ENCODE assay signal across 13 cellular contexts in the genomic region with DNA sequence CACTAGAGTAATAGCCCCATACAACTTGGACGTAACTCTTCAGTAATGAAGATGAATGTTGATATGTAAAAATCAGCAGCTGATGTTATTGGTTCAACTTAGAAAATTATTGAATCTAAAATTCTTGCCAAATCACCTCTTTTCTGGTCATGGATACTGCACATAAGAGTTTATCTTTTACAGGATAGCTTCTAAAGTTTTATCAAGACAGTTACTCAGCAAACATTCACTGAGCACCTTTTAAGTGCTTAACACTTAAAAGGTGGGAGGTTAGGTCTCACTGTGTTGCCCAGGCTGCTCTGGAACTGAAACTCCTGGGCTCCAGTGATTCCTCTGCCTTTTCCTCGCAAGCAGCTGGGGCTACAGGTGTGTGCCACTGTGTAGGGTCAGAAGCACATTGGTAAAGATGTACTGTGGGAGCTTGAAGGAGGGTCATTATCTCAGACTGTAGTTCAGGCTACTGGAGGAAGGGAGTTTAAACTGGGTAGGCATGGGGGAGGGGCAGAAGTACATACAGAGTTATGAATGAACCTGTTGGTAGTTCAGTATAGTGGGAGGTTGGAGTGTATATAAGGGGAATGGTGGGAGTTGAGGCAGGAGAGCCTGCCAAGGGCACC. TPM values are rescaled to one million over a fixed set of nuclear protein-coding genes. Genes with fewer than 3 reads are reported as not detected.
DNase-seq lines count a peak whose midpoint lies in the region; ATAC-seq and TF ChIP-seq lines count a peak whose summit lies in the region.
"Had no signal": no experiment of that assay in that cellular context is flagged by ENCODE, and none has a peak within 500 bp of the region (broad histone marks: within the 10 kb centered on the region; RNA-seq: fewer than 3 reads in every experiment).

No MANE protein-coding gene starts in this region.

- H3K9me3 ChIP-seq in left ventricle myocardium inferior (replicated peaks) = no peaks in the 10 kb centered on the region
- no peaks in the 10 kb centered on the region for H3K9me3 ChIP-seq in iPS-20b (ENCODE audit: insufficient read depth, low read depth, low read length)
- no peaks in the 10 kb centered on the region for H3K9me3 ChIP-seq in vagina
- H3K9me3 ChIP-seq: gastrocnemius medialis had no signal

- H3K4me1 ChIP-seq in left ventricle myocardium inferior (peaks cover 64% of the 10 kb centered on the region), iPS-20b (ENCODE audit: insufficient read depth, low read length) (peaks cover 34% of the 10 kb centered on the region), vagina (peaks cover 38% of the 10 kb centered on the region)

- no peak overlapping the region for H3K27ac Mint-ChIP-seq in activated T-helper 17 cell treated with anti-CD3 and anti-CD28 coated beads, Interleukin-2, amount 50 U/mL, for 72 hours
- H3K27ac Mint-ChIP-seq: T-cell had no signal

- TF ChIP-seq CTCF in left ventricle myocardium inferior (IDR thresholded peaks at IDR 0.05; ENCODE audit: borderline replicate concordance) (no peak), vagina (IDR thresholded peaks at IDR 0.05) (no peak)

- H3K9ac ChIP-seq in iPS-20b (ENCODE audit: low read depth, low read length) = no peak overlapping the region; the same call in 1 of the 2 replicates
- H3K9ac ChIP-seq: parathyroid adenoma had no signal

- TF ChIP-seq POLR2A in vagina (IDR thresholded peaks at IDR 0.05) = no peak

- intact Hi-C loops in left ventricle myocardium inferior (cut with micrococcal nuclease) (loop anchor here (10.0 kb wide), 1 partner anchor 61 kb away; no protein-coding TSS in a partner anchor), left ventricle myocardium superior (cut with micrococcal nuclease) (loop anchor here (5.0 kb wide), 1 partner anchor 73 kb away; no protein-coding TSS in a partner anchor), vagina (cut with DNase I) (loop anchor here (2.0 kb wide), 1 partner anchor 73 kb away; no protein-coding TSS in a partner anchor)

- ATAC-seq in left ventricle myocardium superior = no peak
- no peak for ATAC-seq in activated T-helper 17 cell treated with anti-CD3 and anti-CD28 coated beads, Interleukin-2, amount 50 U/mL, for 72 hours (replicated peaks)
- ATAC-seq: gastrocnemius medialis, T-cell had no signal

- H3K27ac ChIP-seq in left ventricle myocardium inferior (replicated peaks) (no peak overlapping the region), iPS-20b (ENCODE audit: low read length) (no peak overlapping the region), vagina (no peak overlapping the region)
- H3K27ac ChIP-seq: gastrocnemius medialis, parathyroid adenoma had no signal

- no peaks in the 10 kb centered on the region for H3K9me3 Mint-ChIP-seq in activated T-helper 17 cell treated with anti-CD3 and anti-CD28 coated beads, Interleukin-2, amount 50 U/mL, for 72 hours
- H3K9me3 Mint-ChIP-seq: T-cell had no signal

- peak overlapping the region; percentile 96 for H3K4me3 ChIP-seq in left ventricle myocardium inferior
- H3K4me3 ChIP-seq in iPS-20b (ENCODE audit: low read length) = peak overlapping the region; percentile 96
- H3K4me3 ChIP-seq in vagina = peak overlapping the region; percentile 81 to 92

- no peaks in the 10 kb centered on the region for H3K27me3 Mint-ChIP-seq in activated T-helper 17 cell treated with anti-CD3 and anti-CD28 coated beads, Interleukin-2, amount 50 U/mL, for 72 hours
- H3K27me3 Mint-ChIP-seq: T-cell had no signal

- H3K4me1 Mint-ChIP-seq in activated T-helper 17 cell treated with anti-CD3 and anti-CD28 coated beads, Interleukin-2, amount 50 U/mL, for 72 hours = peaks cover 19% of the 10 kb centered on the region

- H3K36me3 Mint-ChIP-seq in activated T-helper 17 cell treated with anti-CD3 and anti-CD28 coated beads, Interleukin-2, amount 50 U/mL, for 72 hours (ENCODE audit: low read depth) = no peaks in the 10 kb centered on the region

- H3K36me3 ChIP-seq in left ventricle myocardium inferior (no peaks in the 10 kb centered on the region), iPS-20b (ENCODE audit: insufficient read depth, low read depth, low read length) (no peaks in the 10 kb centered on the region), vagina (no peaks in the 10 kb centered on the region)
- H3K36me3 ChIP-seq: gastrocnemius medialis had no signal

- H3K27me3 ChIP-seq in left ventricle myocardium inferior (ENCODE audit: low read depth) (no peaks in the 10 kb centered on the region), iPS-20b (ENCODE audit: insufficient read depth, low read length) (peaks cover 9% of the 10 kb centered on the region; the same call in 1 of the 2 replicates), vagina (no peaks in the 10 kb centered on the region)
- H3K27me3 ChIP-seq: gastrocnemius medialis had no signal

- H3K4me3 Mint-ChIP-seq in activated T-helper 17 cell treated with anti-CD3 and anti-CD28 coated beads, Interleukin-2, amount 50 U/mL, for 72 hours = peak overlapping the region; percentile 88

- DNase-seq in left ventricle myocardium inferior (no peak), left ventricle myocardium superior (no peak), vagina (ENCODE audit: extremely low spot score in 2 of 2) (no peak), cerebellar cortex (ENCODE audit: low spot score) (no peak), AML-193 (lab: John Stamatoyannopoulos, UW) (no peak), C1 segment of cervical spinal cord (lab: John Stamatoyannopoulos, UW) (no peak)
- DNase-seq: activated gamma-delta T cell, gastrocnemius medialis, NCI-H1694 treated with DMSO at 0.1 percent for 48 hours, T-cell had no signal

RNA-seq across cellular contexts. Expression of gene MPZL1, which starts 2.0 kb away (rescaled TPM):
- total RNA-seq in left ventricle myocardium inferior = 28.9 TPM
- total RNA-seq in left ventricle myocardium superior = 34.7 TPM
- total RNA-seq in activated T-helper 17 cell treated with anti-CD3 and anti-CD28 coated beads, Interleukin-2, amount 50 U/mL, for 72 hours = 10 to 100 TPM; 24.4 to 27.0 TPM
- 69.7 TPM for total RNA-seq in vagina
